15 cellular contexts compared by ENCODE assay signal in the genomic region with DNA sequence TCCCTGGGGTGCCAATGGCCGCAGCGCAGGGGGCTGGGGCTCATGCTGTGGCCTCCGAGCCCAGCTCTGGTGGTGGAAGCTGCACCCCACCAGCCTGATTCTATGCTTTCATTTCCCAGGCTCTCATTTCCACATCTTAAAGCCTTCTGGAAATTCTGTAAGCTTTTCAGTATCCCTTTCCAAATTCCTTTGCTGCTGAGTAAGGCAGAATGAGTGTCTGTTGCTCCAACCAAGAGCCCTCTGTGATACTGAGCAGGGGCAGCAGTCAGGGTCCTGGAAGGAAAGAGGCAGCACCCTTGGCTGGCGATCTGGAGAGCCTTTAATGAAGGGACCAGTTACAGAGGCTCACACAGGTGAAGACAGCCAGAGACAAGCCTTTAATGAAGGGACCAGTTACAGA.
"Had no signal": no experiment of that assay in that cellular context is flagged by ENCODE, and none has a peak within 500 bp of the region (broad histone marks: within the 10 kb centered on the region; RNA-seq: fewer than 3 reads in every experiment).

No MANE protein-coding gene starts in this region.

- H3K36me3 ChIP-seq: breast epithelium, thyroid gland had no signal

- H3K9me3 ChIP-seq: breast epithelium, thyroid gland had no signal

- H3K4me1 ChIP-seq: breast epithelium, thyroid gland had no signal

- ATAC-seq: activated T-cell treated with anti-CD3 and anti-CD28 coated beads, Interleukin-2, amount 50 U/mL, for 4 hours; right cardiac atrium; stimulated activated effector memory CD8-positive, alpha-beta T cell treated with anti-CD3 and anti-CD28 coated beads, Interleukin-12 subunit alpha, Interleukin-12 subunit beta, amount 100 ng/mL, for 72 hours had no signal

- H3K4me3 ChIP-seq: breast epithelium, coronary artery, thyroid gland had no signal

- H3K27ac ChIP-seq: breast epithelium, coronary artery, thyroid gland had no signal

- DNase-seq: activated CD4-positive, alpha-beta T cell treated with anti-CD3 and anti-CD28 coated beads, Interleukin-2, amount 10 ng/mL, durations not matched to agents 7 days and 5 days; activated CD8-positive, alpha-beta memory T cell treated with anti-CD3 and anti-CD28 coated beads, Interleukin-2, amount 50 U/mL, for 4 hours; activated effector memory CD4-positive, alpha-beta T cell treated with Interleukin-2 at 50 U/mL for 16 hours; activated naive CD4-positive, alpha-beta T cell treated with anti-CD3 and anti-CD28 coated beads, Interleukin-2, amount 50 U/mL, for 16 hours; activated T-cell treated with anti-CD3 and anti-CD28 coated beads, Interleukin-2, amount 50 U/mL, for 4 hours; erythroblast; nephron progenitor cell; occipital lobe; right cardiac atrium; small intestine; stimulated activated CD4-positive, alpha-beta T cell treated with anti-CD3 and anti-CD28 coated beads, Interleukin-4, amount 100 ng/mL, for 24 hours; thyroid gland had no signal

- H3K27me3 ChIP-seq: thyroid gland had no signal
